34 cellular contexts compared by ENCODE assay signal in genomic region chr10:71176661-71177060, GRCh38.
"Had no signal": no experiment of that assay in that cellular context is flagged by ENCODE, and none has a peak within 500 bp of the region (broad histone marks: within the 10 kb centered on the region; RNA-seq: fewer than 3 reads in every experiment).

No MANE protein-coding gene starts in this region.

- H3K9ac ChIP-seq: parathyroid adenoma had no signal

- H3K36me3 Mint-ChIP-seq: activated CD4-positive, alpha-beta memory T cell treated with anti-CD3 and anti-CD28 coated beads for 36 hours; activated naive CD8-positive, alpha-beta T cell treated with anti-CD3 and anti-CD28 coated beads for 36 hours; mesothelial cell of epicardium; naive B cell; stimulated activated memory B cell treated with anti-CD40 and anti-IgM and Interleukin-4, amounts not matched to agents 10 μg/mL and 1 μg/mL and 100 μg/mL, for 72 hours had no signal

- ATAC-seq: body of pancreas; psoas muscle; stimulated activated memory B cell treated with anti-CD40 and anti-IgM and Interleukin-4, amounts not matched to agents 10 μg/mL and 1 μg/mL and 100 μg/mL, for 72 hours; stimulated activated naive CD8-positive, alpha-beta T cell treated with anti-CD3 and anti-CD28 coated beads, Interleukin-15, amount 100 ng/mL, for 72 hours; upper lobe of right lung had no signal

- DNase-seq: activated CD4-positive, alpha-beta memory T cell treated with anti-CD3 and anti-CD28 coated beads for 36 hours; activated CD4-positive, alpha-beta T cell treated with anti-CD3 and anti-CD28 coated beads for 48 hours; activated CD8-positive, alpha-beta memory T cell treated with anti-CD3 and anti-CD28 coated beads, Interleukin-2, amount 50 U/mL, for 4 hours; activated effector memory CD4-positive, alpha-beta T cell treated with anti-CD3 and anti-CD28 coated beads, Interleukin-2, amount 50 U/mL, for 16 hours; activated naive CD4-positive, alpha-beta T cell treated with anti-CD3 and anti-CD28 coated beads for 36 hours; activated naive CD8-positive, alpha-beta T cell treated with anti-CD3 and anti-CD28 coated beads for 36 hours; activated T-cell treated with anti-CD3 and anti-CD28 coated beads, Interleukin-2, amount 50 U/mL, for 1 hour; aorta; body of pancreas; dermis blood vessel endothelial cell; effector CD4-positive, alpha-beta T cell; glutamatergic neuron; mammary epithelial cell; naive B cell; nephron progenitor cell; nucleus accumbens; psoas muscle; stimulated activated CD4-positive, alpha-beta T cell treated with anti-CD3 and anti-CD28 coated beads, Interleukin-1b, Interleukin-23, amount 100 ng/mL, for 48 hours; stimulated activated CD4-positive, alpha-beta T cell treated with anti-CD3 and anti-CD28 coated beads, Interleukin-4, amount 100 ng/mL, for 4 hours; stimulated activated CD8-positive, alpha-beta memory T cell treated with anti-CD3 and anti-CD28 coated beads, Interleukin-4, amount 100 ng/mL, for 48 hours; stimulated activated naive CD8-positive, alpha-beta T cell treated with anti-CD3 and anti-CD28 coated beads, Interleukin-15, amount 100 ng/mL, for 72 hours; substantia nigra; T-helper 1 cell; upper lobe of right lung had no signal

- H3K4me1 ChIP-seq: adrenal gland, body of pancreas, parathyroid adenoma, right atrium auricular region, thyroid gland, upper lobe of right lung had no signal

- H3K36me3 ChIP-seq: adrenal gland, right atrium auricular region, thyroid gland, upper lobe of right lung had no signal

- H3K4me1 Mint-ChIP-seq: activated naive CD8-positive, alpha-beta T cell treated with anti-CD3 and anti-CD28 coated beads for 36 hours; mesothelial cell of epicardium; naive B cell; stimulated activated memory B cell treated with anti-CD40 and anti-IgM and Interleukin-4, amounts not matched to agents 10 μg/mL and 1 μg/mL and 100 μg/mL, for 72 hours; stimulated activated naive CD8-positive, alpha-beta T cell treated with anti-CD3 and anti-CD28 coated beads, Interleukin-15, amount 100 ng/mL, for 72 hours had no signal

- H3K9me3 Mint-ChIP-seq: activated CD4-positive, alpha-beta memory T cell treated with anti-CD3 and anti-CD28 coated beads for 36 hours; activated naive CD4-positive, alpha-beta T cell treated with anti-CD3 and anti-CD28 coated beads for 36 hours; activated naive CD8-positive, alpha-beta T cell treated with anti-CD3 and anti-CD28 coated beads for 36 hours; activated T-helper 1 cell treated with anti-CD3 and anti-CD28 coated beads, Interleukin-12 subunit alpha, Interleukin-12 subunit beta, Interleukin-2, Interleukin-4 antibody, amounts not matched to agents 30 ng/mL and 10 ng/mL and 1 ng/mL, durations not matched to agents 14 hours and 24 hours and 36 hours; mesothelial cell of epicardium; naive B cell; nephron progenitor cell; stimulated activated memory B cell treated with anti-CD40 and anti-IgM and Interleukin-4, amounts not matched to agents 10 μg/mL and 1 μg/mL and 100 μg/mL, for 72 hours; stimulated activated naive CD8-positive, alpha-beta T cell treated with anti-CD3 and anti-CD28 coated beads, Interleukin-15, amount 100 ng/mL, for 72 hours; T-helper 2 cell treated with Interferon-gamma antibody and Interleukin-4, amounts not matched to agents 5 μg/mL and 100 μg/mL, for 36 hours had no signal

- H3K4me3 Mint-ChIP-seq: activated CD4-positive, alpha-beta memory T cell treated with anti-CD3 and anti-CD28 coated beads for 36 hours; activated naive CD4-positive, alpha-beta T cell treated with anti-CD3 and anti-CD28 coated beads for 36 hours; activated naive CD8-positive, alpha-beta T cell treated with anti-CD3 and anti-CD28 coated beads for 36 hours; activated T-helper 1 cell treated with anti-CD3 and anti-CD28 coated beads, Interleukin-12 subunit alpha, Interleukin-12 subunit beta, Interleukin-2, Interleukin-4 antibody, amounts not matched to agents 30 ng/mL and 10 ng/mL and 1 ng/mL, durations not matched to agents 14 hours and 24 hours and 36 hours; mesothelial cell of epicardium; naive B cell; nephron progenitor cell; stimulated activated memory B cell treated with anti-CD40 and anti-IgM and Interleukin-4, amounts not matched to agents 10 μg/mL and 1 μg/mL and 100 μg/mL, for 72 hours; stimulated activated naive CD8-positive, alpha-beta T cell treated with anti-CD3 and anti-CD28 coated beads, Interleukin-15, amount 100 ng/mL, for 72 hours; T-helper 2 cell treated with Interferon-gamma antibody and Interleukin-4, amounts not matched to agents 5 μg/mL and 100 μg/mL, for 36 hours had no signal

- H3K27me3 ChIP-seq: adrenal gland, body of pancreas, right atrium auricular region, thyroid gland, upper lobe of right lung had no signal

- H3K27ac ChIP-seq: adrenal gland, body of pancreas, epithelial cell of prostate, parathyroid adenoma, psoas muscle, right atrium auricular region, thyroid gland, upper lobe of right lung had no signal

- H3K27me3 Mint-ChIP-seq: activated CD4-positive, alpha-beta memory T cell treated with anti-CD3 and anti-CD28 coated beads for 36 hours; activated naive CD8-positive, alpha-beta T cell treated with anti-CD3 and anti-CD28 coated beads for 36 hours; stimulated activated naive CD8-positive, alpha-beta T cell treated with anti-CD3 and anti-CD28 coated beads, Interleukin-15, amount 100 ng/mL, for 72 hours had no signal

- H3K4me2 ChIP-seq: smooth muscle cell had no signal

- H3K27ac Mint-ChIP-seq: activated CD4-positive, alpha-beta memory T cell treated with anti-CD3 and anti-CD28 coated beads for 36 hours; activated naive CD4-positive, alpha-beta T cell treated with anti-CD3 and anti-CD28 coated beads for 36 hours; activated naive CD8-positive, alpha-beta T cell treated with anti-CD3 and anti-CD28 coated beads for 36 hours; activated T-helper 1 cell treated with anti-CD3 and anti-CD28 coated beads, Interleukin-12 subunit alpha, Interleukin-12 subunit beta, Interleukin-2, Interleukin-4 antibody, amounts not matched to agents 30 ng/mL and 10 ng/mL and 1 ng/mL, durations not matched to agents 14 hours and 24 hours and 36 hours; mesothelial cell of epicardium; nephron progenitor cell; stimulated activated memory B cell treated with anti-CD40 and anti-IgM and Interleukin-4, amounts not matched to agents 10 μg/mL and 1 μg/mL and 100 μg/mL, for 72 hours; T-helper 2 cell treated with Interferon-gamma antibody and Interleukin-4, amounts not matched to agents 5 μg/mL and 100 μg/mL, for 36 hours had no signal

- H3K4me3 ChIP-seq: adrenal gland, body of pancreas, psoas muscle, right atrium auricular region, smooth muscle cell, thyroid gland, upper lobe of right lung had no signal

- H3K79me2 ChIP-seq: parathyroid adenoma had no signal
